In genomic region chr12:88445715-88446393, GRCh38 we compare ENCODE assay signal across 27 cellular contexts.
"Had no signal": no experiment of that assay in that cellular context is flagged by ENCODE, and none has a peak within 500 bp of the region (broad histone marks: within the 10 kb centered on the region; RNA-seq: fewer than 3 reads in every experiment).

No MANE protein-coding gene starts in this region.

- H3K4me3 ChIP-seq: ascending aorta, gastroesophageal sphincter, hepatocyte, right atrium auricular region, spleen, testis, transverse colon had no signal

- H3K36me3 ChIP-seq: ascending aorta, brain microvascular endothelial cell, gastroesophageal sphincter, right atrium auricular region, spleen, transverse colon had no signal

- H3K27me3 ChIP-seq: ascending aorta, brain microvascular endothelial cell, gastroesophageal sphincter, hepatocyte, right atrium auricular region, spleen, testis, transverse colon had no signal

- H2AFZ ChIP-seq: hepatocyte, parathyroid adenoma had no signal

- H3K4me3 Mint-ChIP-seq: activated naive CD4-positive, alpha-beta T cell treated with anti-CD3 and anti-CD28 coated beads for 36 hours; activated naive CD8-positive, alpha-beta T cell treated with anti-CD3 and anti-CD28 coated beads for 36 hours; activated T-helper 1 cell treated with anti-CD3 and anti-CD28 coated beads, Interleukin-12 subunit alpha, Interleukin-12 subunit beta, Interleukin-2, Interleukin-4 antibody, amounts not matched to agents 30 ng/mL and 10 ng/mL and 1 ng/mL, durations not matched to agents 14 hours and 24 hours and 36 hours; naive B cell; nephron progenitor cell had no signal

- FAIRE-seq: urothelium cell line had no signal

- H3K27me3 Mint-ChIP-seq: activated naive CD8-positive, alpha-beta T cell treated with anti-CD3 and anti-CD28 coated beads for 36 hours; naive B cell had no signal

- H3K9me3 Mint-ChIP-seq: activated T-helper 1 cell treated with anti-CD3 and anti-CD28 coated beads, Interleukin-12 subunit alpha, Interleukin-12 subunit beta, Interleukin-2, Interleukin-4 antibody, amounts not matched to agents 30 ng/mL and 10 ng/mL and 1 ng/mL, durations not matched to agents 14 hours and 24 hours and 36 hours had no signal

- H3K27ac ChIP-seq: ascending aorta, brain microvascular endothelial cell, gastroesophageal sphincter, hepatocyte, parathyroid adenoma, right atrium auricular region, spleen, testis, transverse colon, VCaP had no signal

- DNase-seq: activated CD4-positive, alpha-beta T cell treated with anti-CD3 and anti-CD28 coated beads for 4 hours; activated CD4-positive, alpha-beta T cell treated with anti-CD3 and anti-CD28 coated beads, Interleukin-2, amount 50 U/mL, for 4 hours; activated CD8-positive, alpha-beta memory T cell treated with anti-CD3 and anti-CD28 coated beads for 24 hours; activated effector memory CD4-positive, alpha-beta T cell treated with anti-CD3 and anti-CD28 coated beads, Interleukin-2, amount 50 U/mL, for 16 hours; activated naive CD4-positive, alpha-beta T cell treated with anti-CD3 and anti-CD28 coated beads for 36 hours; activated naive CD8-positive, alpha-beta T cell treated with anti-CD3 and anti-CD28 coated beads for 36 hours; activated T-cell treated with anti-CD3 and anti-CD28 coated beads, Interleukin-2, amount 50 U/mL, for 1 hour; brain microvascular endothelial cell; islet precursor cell; left cardiac atrium; left ventricle myocardium superior; naive B cell; nephron progenitor cell; nucleus accumbens; spleen; stimulated activated naive CD8-positive, alpha-beta T cell treated with anti-CD3 and anti-CD28 coated beads, Interleukin-15, Interleukin-2, amounts not matched to agents 100 U/mL and 50 U/mL, for 24 hours; testis; transverse colon had no signal

- H3K27ac Mint-ChIP-seq: activated naive CD4-positive, alpha-beta T cell treated with anti-CD3 and anti-CD28 coated beads for 36 hours; activated naive CD8-positive, alpha-beta T cell treated with anti-CD3 and anti-CD28 coated beads for 36 hours; activated T-helper 1 cell treated with anti-CD3 and anti-CD28 coated beads, Interleukin-12 subunit alpha, Interleukin-12 subunit beta, Interleukin-2, Interleukin-4 antibody, amounts not matched to agents 30 ng/mL and 10 ng/mL and 1 ng/mL, durations not matched to agents 14 hours and 24 hours and 36 hours; naive B cell; nephron progenitor cell had no signal

- H3K9ac ChIP-seq: parathyroid adenoma had no signal

- H3K4me2 ChIP-seq: hepatocyte had no signal

- H3K36me3 Mint-ChIP-seq: activated naive CD8-positive, alpha-beta T cell treated with anti-CD3 and anti-CD28 coated beads for 36 hours; naive B cell had no signal

- H3K4me1 Mint-ChIP-seq: activated naive CD8-positive, alpha-beta T cell treated with anti-CD3 and anti-CD28 coated beads for 36 hours; naive B cell had no signal

- ATAC-seq: esophagus mucosa; gastroesophageal sphincter; left cardiac atrium; left ventricle myocardium superior; stimulated activated naive CD8-positive, alpha-beta T cell treated with anti-CD3 and anti-CD28 coated beads, Interleukin-15, Interleukin-2, amounts not matched to agents 100 U/mL and 50 U/mL, for 24 hours had no signal

- H3K4me1 ChIP-seq: ascending aorta, gastroesophageal sphincter, parathyroid adenoma, right atrium auricular region, spleen, testis, transverse colon had no signal

- H3K9me3 ChIP-seq: gastroesophageal sphincter, testis, transverse colon had no signal

- H3K79me2 ChIP-seq: hepatocyte, parathyroid adenoma had no signal
